18 cellular contexts compared by ENCODE assay signal in genomic region chr2:153197635-153198386, GRCh38.
A peak's percentile ranks its signal among the peaks of the same experiment; 100 is the strongest.
DNase-seq lines count a peak whose midpoint lies in the region; ATAC-seq and TF ChIP-seq lines count a peak whose summit lies in the region.
"Had no signal": no experiment of that assay in that cellular context is flagged by ENCODE, and none has a peak within 500 bp of the region (broad histone marks: within the 10 kb centered on the region; RNA-seq: fewer than 3 reads in every experiment).

No MANE protein-coding gene starts in this region.

- H3K79me2 ChIP-seq in mesendoderm (ENCODE audit: control insufficient read depth, insufficient read depth, low read length) = no peaks in the 10 kb centered on the region

- DNase-seq in WTC11 (ENCODE audit: low spot score) (no peak), mesendoderm (peak; percentile 49), posterior vena cava (ENCODE audit: low spot score) (peak; percentile 64), activated gamma-delta T cell (lab: John Stamatoyannopoulos, UW) (no peak)
- DNase-seq in central memory CD4-positive, alpha-beta T cell = no peak
- DNase-seq: Caco-2; CD4-positive, CD25-positive, alpha-beta regulatory T cell; CD8-positive, alpha-beta T cell; DMS153; DND-41; GOT3; HFFc6 had no signal

- no peak for TF ChIP-seq CTCF in WTC11 (IDR thresholded peaks at IDR 0.05)

- no peaks in the 10 kb centered on the region for H3K4me1 ChIP-seq in mesendoderm (ENCODE audit: control insufficient read depth, low read depth, low read length)
- H3K4me1 ChIP-seq: BLaER1, Caco-2, HAP-1 had no signal

- CTCF ChIA-PET in WTC11 (lab: Charles Lee) = no interaction called here

- intact Hi-C loops in posterior vena cava (cut with DNase I) = no loop called here

- no CpG with 5 or more reads among the region's 10 CpGs for WGBS in mesendoderm (ENCODE audit: extremely low coverage, insufficient coverage, low lambda C conversion rate)

- no peaks in the 10 kb centered on the region for H3K27me3 ChIP-seq in mesendoderm (ENCODE audit: insufficient read depth, low read length, poor library complexity)
- H3K27me3 ChIP-seq: BLaER1 had no signal

- no peak overlapping the region for H3K23ac ChIP-seq in mesendoderm (ENCODE audit: low read length)

- H3K18ac ChIP-seq in mesendoderm (ENCODE audit: low read length) = no peak overlapping the region

- H3K56ac ChIP-seq in mesendoderm (ENCODE audit: low read length) = no peak overlapping the region

- H3K4me3 ChIP-seq in mesendoderm (ENCODE audit: low read length) = no peak overlapping the region
- H3K4me3 ChIP-seq: BLaER1, HAP-1 had no signal

- no peaks in the 10 kb centered on the region for H3K36me3 ChIP-seq in mesendoderm (ENCODE audit: control insufficient read depth, insufficient read depth, low read length)
- H3K36me3 ChIP-seq: BLaER1, HAP-1 had no signal

- H2AK5ac ChIP-seq in mesendoderm (ENCODE audit: low read length) = no peak overlapping the region

- no peaks in the 10 kb centered on the region for H3K79me1 ChIP-seq in mesendoderm (ENCODE audit: low read length)

- H3K4me2 ChIP-seq in mesendoderm (ENCODE audit: low read length) = no peak overlapping the region
- H3K4me2 ChIP-seq: BLaER1 had no signal

- no peak overlapping the region for H3K9ac ChIP-seq in mesendoderm (ENCODE audit: low read length)
- H3K9ac ChIP-seq: BLaER1 had no signal

- H4K5ac ChIP-seq in mesendoderm (ENCODE audit: low read length) = no peak overlapping the region

- 0 out of 2 replicates have a peak, but pooled peaks cover 2% of the 10 kb centered on the region for H3K27me3 Mint-ChIP-seq in WTC11 (ENCODE audit: low read depth)
- H3K27me3 Mint-ChIP-seq: B cell; CD4-positive, CD25-positive, alpha-beta regulatory T cell had no signal

- no peaks in the 10 kb centered on the region for H3K9me3 Mint-ChIP-seq in WTC11

- H3K36me3 Mint-ChIP-seq in WTC11 = no peaks in the 10 kb centered on the region
- H3K36me3 Mint-ChIP-seq: CD4-positive, CD25-positive, alpha-beta regulatory T cell; CD8-positive, alpha-beta T cell had no signal

- ATAC-seq in WTC11 (peak; percentile 21; the same call in 1 of the 2 replicates), HG03460 (IDR thresholded peaks at IDR 0.05; ENCODE audit: unreplicated experiment) (no peak)
- ATAC-seq: CD8-positive, alpha-beta T cell had no signal

- no peak overlapping the region for H2BK15ac ChIP-seq in mesendoderm (replicated peaks; ENCODE audit: low read depth)

- no peak overlapping the region for H3K27ac Mint-ChIP-seq in WTC11
- H3K27ac Mint-ChIP-seq: B cell; CD8-positive, alpha-beta T cell; HFFc6 had no signal

- no peak overlapping the region for H3K4me3 Mint-ChIP-seq in WTC11
- H3K4me3 Mint-ChIP-seq: B cell; CD4-positive, CD25-positive, alpha-beta regulatory T cell; CD8-positive, alpha-beta T cell; HFFc6 had no signal

- no peak overlapping the region for H2BK120ac ChIP-seq in mesendoderm (ENCODE audit: low read depth, low read length)

- no peak overlapping the region for H4K8ac ChIP-seq in mesendoderm (ENCODE audit: low read depth, low read length)

- POLR2A ChIA-PET in WTC11 (lab: Charles Lee) = no interaction called here

- H3K4me1 Mint-ChIP-seq in WTC11 = peaks cover 10% of the 10 kb centered on the region
- H3K4me1 Mint-ChIP-seq: B cell; CD4-positive, CD25-positive, alpha-beta regulatory T cell had no signal

- H2BK5ac ChIP-seq in mesendoderm (ENCODE audit: low read length) = no peak overlapping the region

- H3K27ac ChIP-seq in mesendoderm (ENCODE audit: low read depth, low read length) = no peak overlapping the region
- H3K27ac ChIP-seq: 22Rv1, BLaER1, C4-2B had no signal

- H3K4ac ChIP-seq in mesendoderm (ENCODE audit: low read depth, low read length) = no peak overlapping the region

TF ChIP-seq in WTC11, 78 proteins besides CTCF, POLR2A, EP300 and RAD21:
- no peak for TF ChIP-seq ZNF263 (CRISPR knock-in tag; IDR thresholded peaks at IDR 0.05; ENCODE audit: low read depth)
- no peak for TF ChIP-seq CBFB (CRISPR knock-in tag; IDR thresholded peaks at IDR 0.05; ENCODE audit: low read depth)
- no peak for TF ChIP-seq TCF7 (CRISPR knock-in tag; IDR thresholded peaks at IDR 0.05; ENCODE audit: low read depth)
- TF ChIP-seq TP53 (CRISPR knock-in tag; IDR thresholded peaks at IDR 0.05) = no peak
- TF ChIP-seq RORB (CRISPR knock-in tag; IDR thresholded peaks at IDR 0.05) = no peak
- TF ChIP-seq SMAD3 (CRISPR knock-in tag; IDR thresholded peaks at IDR 0.05; ENCODE audit: borderline replicate concordance) = no peak
- TF ChIP-seq MYBL2 (CRISPR knock-in tag; IDR thresholded peaks at IDR 0.05) = no peak
- TF ChIP-seq GABPB1 (CRISPR knock-in tag; IDR thresholded peaks at IDR 0.05) = no peak
- TF ChIP-seq ESRRA (CRISPR knock-in tag; IDR thresholded peaks at IDR 0.05; ENCODE audit: borderline replicate concordance) = no peak
- no peak for TF ChIP-seq ZNF281 (CRISPR knock-in tag; IDR thresholded peaks at IDR 0.05)

Comparison
In these comparisons a context has a peak if more than half of its experiments do, and no peak if none do; other contexts are left out.
1. DNase-seq: peak in mesendoderm (single experiment) and posterior vena cava (single experiment); none in WTC11 (single experiment), central memory CD4-positive, alpha-beta T cell (single experiment) and activated gamma-delta T cell (single experiment).